In genomic region chr3:14619605-14620004, GRCh38 we compare ENCODE assay signal across 29 cellular contexts. TPM values are rescaled to one million over a fixed set of nuclear protein-coding genes. Genes with fewer than 3 reads are reported as not detected.
DNase-seq lines count a peak whose midpoint lies in the region; ATAC-seq, FAIRE-seq and TF ChIP-seq lines count a peak whose summit lies in the region.
"Had no signal": no experiment of that assay in that cellular context is flagged by ENCODE, and none has a peak within 500 bp of the region (broad histone marks: within the 10 kb centered on the region; RNA-seq: fewer than 3 reads in every experiment).

No MANE protein-coding gene starts in this region.

- no peak for FAIRE-seq in H54 (lab: Jason Lieb, UNC)
- FAIRE-seq: A204.1, D721Med, GM12891, GM18507 had no signal

- POLR2A ChIA-PET in WTC11 (lab: Charles Lee): no interaction called here

- H3K36me3 Mint-ChIP-seq in H9 (ENCODE audit: insufficient read depth in 1 of 3, low read depth in 3 of 3) (no peaks in the 10 kb centered on the region), WTC11 (no peaks in the 10 kb centered on the region), endothelial cell (ENCODE audit: low read depth, unreplicated experiment) (no peaks in the 10 kb centered on the region), neural progenitor cell (no peaks in the 10 kb centered on the region), Calu3 (ENCODE audit: insufficient read depth, unreplicated experiment) (no peaks in the 10 kb centered on the region)
- H3K36me3 Mint-ChIP-seq: CD4-positive, CD25-positive, alpha-beta regulatory T cell; CD8-positive, alpha-beta T cell had no signal

- H3K56ac ChIP-seq in H9 (ENCODE audit: insufficient read length, low read depth, low read length): no peak overlapping the region

- H3F3A ChIP-seq in neural progenitor cell (ENCODE audit: low read depth): peaks cover 19% of the 10 kb centered on the region

- H3K9ac ChIP-seq in H9 (ENCODE audit: extremely low read depth, insufficient read length, low read length) (no peak overlapping the region), neural progenitor cell (no peak overlapping the region)
- H3K9ac ChIP-seq: BLaER1 had no signal

- H3K79me2 ChIP-seq in H9 (ENCODE audit: insufficient read depth, low read length) (no peaks in the 10 kb centered on the region), neural progenitor cell (ENCODE audit: low read depth) (no peaks in the 10 kb centered on the region)

- H3K36me3 ChIP-seq in neural progenitor cell: no peaks in the 10 kb centered on the region
- H3K36me3 ChIP-seq: BLaER1 had no signal

- no peak overlapping the region for H2BK12ac ChIP-seq in H9 (ENCODE audit: insufficient read length, low read depth, low read length)

- CTCF ChIA-PET in WTC11 (lab: Charles Lee): interaction anchor here (1.4 kb wide), 1 partner anchor 416 kb away, joined by 5 read pairs; no protein-coding TSS in a partner anchor
- CTCF ChIA-PET in Calu3 (lab: Charles Lee): no interaction called here

- no peak for TF ChIP-seq CTCF in H9 (conservative IDR thresholded peaks at IDR 0.05)
- no peak for TF ChIP-seq CTCF in WTC11 (IDR thresholded peaks at IDR 0.05)
- no peak for TF ChIP-seq CTCF in endothelial cell (IDR thresholded peaks at IDR 0.05; ENCODE audit: unreplicated experiment)
- no peak for TF ChIP-seq CTCF in neural progenitor cell (IDR thresholded peaks at IDR 0.05)
- TF ChIP-seq CTCF in Calu3 (IDR thresholded peaks at IDR 0.05; ENCODE audit: unreplicated experiment): no peak

- no peaks in the 10 kb centered on the region for H4K20me1 ChIP-seq in H9 (ENCODE audit: control insufficient read depth, insufficient read depth, insufficient read length)
- H4K20me1 ChIP-seq in neural progenitor cell (ENCODE audit: low read depth): peaks cover 4% of the 10 kb centered on the region
- H4K20me1 ChIP-seq: BLaER1 had no signal

- H3K4ac ChIP-seq in H9 (ENCODE audit: low read depth, low read length): no peak overlapping the region

- H4K91ac ChIP-seq in H9 (ENCODE audit: insufficient read length, low read depth, low read length): no peak overlapping the region

- H3K4me1 Mint-ChIP-seq in H9 (peaks cover 23 to 31% of the 10 kb centered on the region in 2 experiments), WTC11 (peaks cover 22% of the 10 kb centered on the region), endothelial cell (ENCODE audit: unreplicated experiment) (peaks cover 51% of the 10 kb centered on the region), neural progenitor cell (peaks cover 84% of the 10 kb centered on the region), Calu3 (ENCODE audit: low read depth, unreplicated experiment) (no peaks in the 10 kb centered on the region)
- H3K4me1 Mint-ChIP-seq: B cell; CD4-positive, CD25-positive, alpha-beta regulatory T cell had no signal

- no peak overlapping the region for H3T11ph ChIP-seq in H9 (ENCODE audit: low read length)

- no peak overlapping the region for H3K4me3 ChIP-seq in neural progenitor cell
- H3K4me3 ChIP-seq: BLaER1, GM23338 had no signal

- no peak overlapping the region for H2BK20ac ChIP-seq in H9 (ENCODE audit: low read depth, low read length, poor library complexity, severe bottlenecking)

- no peak overlapping the region for H2BK15ac ChIP-seq in H9 (ENCODE audit: low read depth, low read length)

- H3K4me2 ChIP-seq in H9 (ENCODE audit: insufficient read depth, insufficient read length, low read length) (no peak overlapping the region), neural progenitor cell (no peak overlapping the region)
- H3K4me2 ChIP-seq: BLaER1, GM23338 had no signal

- H3K9me3 ChIP-seq in H9 (ENCODE audit: control insufficient read depth, low read depth, low read length): no peaks in the 10 kb centered on the region
- no peaks in the 10 kb centered on the region for H3K9me3 ChIP-seq in neural progenitor cell (ENCODE audit: low read depth)
- H3K9me3 ChIP-seq: BLaER1, Caco-2 had no signal

- H3K4me3 Mint-ChIP-seq in H9 (no peak overlapping the region; a peak in 1 of 5 replicates), WTC11 (no peak overlapping the region), endothelial cell (ENCODE audit: unreplicated experiment) (peak overlapping the region; percentile 75), neural progenitor cell (peak overlapping the region; percentile 35), Calu3 (ENCODE audit: low read depth, unreplicated experiment) (no peak overlapping the region)
- H3K4me3 Mint-ChIP-seq: B cell; CD4-positive, CD25-positive, alpha-beta regulatory T cell; CD8-positive, alpha-beta T cell; GM23338; HFFc6 had no signal

- H3K79me1 ChIP-seq in H9 (ENCODE audit: insufficient read depth, low read depth, low read length, poor library complexity, severe bottlenecking): no peaks in the 10 kb centered on the region

- H4K8ac ChIP-seq in H9 (replicated peaks; ENCODE audit: insufficient read length, low read depth, low read length): no peak overlapping the region

- H3K23ac ChIP-seq in H9 (ENCODE audit: insufficient read length, low read depth, low read length): no peak overlapping the region

- H3K27ac Mint-ChIP-seq in H9: peak overlapping the region in 2 of 3 experiments; percentile 24 to 76; a peak in 1 of 7 replicates
- peak overlapping the region; percentile 65; the same call in 1 of the 2 replicates for H3K27ac Mint-ChIP-seq in WTC11
- peak overlapping the region; percentile 99 for H3K27ac Mint-ChIP-seq in endothelial cell (ENCODE audit: unreplicated experiment)
- H3K27ac Mint-ChIP-seq in neural progenitor cell: peak overlapping the region; percentile 100
- no peak overlapping the region for H3K27ac Mint-ChIP-seq in Calu3 (ENCODE audit: unreplicated experiment)
- H3K27ac Mint-ChIP-seq: B cell; CD4-positive, CD25-positive, alpha-beta regulatory T cell; CD8-positive, alpha-beta T cell; GM23338; HFFc6 had no signal

- intact Hi-C loops in Calu3 (cut with micrococcal nuclease; ENCODE audit: unreplicated experiment): no loop called here

- no peaks in the 10 kb centered on the region; the same call in 1 of the 2 replicates for H3K4me1 ChIP-seq in H9 (ENCODE audit: insufficient read depth, low read length)
- H3K4me1 ChIP-seq in neural progenitor cell: peaks cover 28% of the 10 kb centered on the region

- H2BK120ac ChIP-seq in H9 (ENCODE audit: low read depth, low read length, poor library complexity, severe bottlenecking): no peak overlapping the region

- H3K27me3 Mint-ChIP-seq in H9 (ENCODE audit: low read depth) (peaks cover 5% of the 10 kb centered on the region), WTC11 (ENCODE audit: low read depth) (peaks cover 2% of the 10 kb centered on the region), endothelial cell (ENCODE audit: unreplicated experiment) (peaks cover 6% of the 10 kb centered on the region), neural progenitor cell (ENCODE audit: insufficient read depth, low read depth) (peaks cover 14% of the 10 kb centered on the region), Calu3 (ENCODE audit: unreplicated experiment) (peaks cover 65% of the 10 kb centered on the region)

- no peaks in the 10 kb centered on the region for H3K23me2 ChIP-seq in H9 (ENCODE audit: insufficient read length, low read depth, low read length, poor library complexity, severe bottlenecking)

- no CpG with 5 or more reads among the region's 2 CpGs for WGBS in H9 (ENCODE audit: extremely low coverage, insufficient read length, low lambda C conversion rate)

- H3K27me3 ChIP-seq in H9 (ENCODE audit: insufficient read depth, low read length): no peaks in the 10 kb centered on the region
- H3K27me3 ChIP-seq in neural progenitor cell: no peaks in the 10 kb centered on the region
- H3K27me3 ChIP-seq: BLaER1 had no signal

- ATAC-seq in WTC11: no peak
- ATAC-seq: CD8-positive, alpha-beta T cell; GM23338; HCT116 had no signal

- H3K27ac ChIP-seq in H9 (ENCODE audit: insufficient read length, low read depth, low read length) (no peak overlapping the region), neural progenitor cell (no peak overlapping the region)
- H3K27ac ChIP-seq: 22Rv1, BLaER1, C4-2B had no signal

- H3K9me3 Mint-ChIP-seq in H9 (no peaks in the 10 kb centered on the region), WTC11 (no peaks in the 10 kb centered on the region), endothelial cell (ENCODE audit: unreplicated experiment) (no peaks in the 10 kb centered on the region), neural progenitor cell (no peaks in the 10 kb centered on the region), Calu3 (ENCODE audit: low read depth, unreplicated experiment) (peaks cover 3% of the 10 kb centered on the region)
- H3K9me3 Mint-ChIP-seq: CD8-positive, alpha-beta T cell; GM23338; HFFc6 had no signal

- H4K5ac ChIP-seq in H9 (ENCODE audit: insufficient read length, low read depth, low read length): no peak overlapping the region

- H3K14ac ChIP-seq in H9 (ENCODE audit: insufficient read depth, low read length): no peak overlapping the region

- H2AK5ac ChIP-seq in H9 (ENCODE audit: insufficient read length, low read length): no peak overlapping the region

- BruUV-seq in Calu3 (replicated peaks; lab: Mats Ljungman, UMichigan): no TSS peak

- H3K18ac ChIP-seq in H9 (ENCODE audit: insufficient read length, low read depth, low read length): no peak overlapping the region

- H2AFZ ChIP-seq in H9 (ENCODE audit: low read length) (no peak overlapping the region), neural progenitor cell (replicated peaks) (no peak overlapping the region)
- H2AFZ ChIP-seq: GM23338 had no signal

- DNase-seq in H9 (no peak), WTC11 (ENCODE audit: low spot score) (no peak), endothelial cell (ENCODE audit: low spot score) (no peak), neural progenitor cell (ENCODE audit: low spot score) (no peak), NCI-H146 treated with DMSO at 0.1 percent for 48 hours (lab: John Stamatoyannopoulos, UW; ENCODE audit: unreplicated experiment) (no peak), H54 (ENCODE audit: insufficient read length, low spot score) (no peak), Calu3 (no peak)
- no peak for DNase-seq in stimulated activated CD4-positive, alpha-beta T cell treated with anti-CD3 and anti-CD28 coated beads, Interleukin-2, amount 100 ng/mL, for 48 hours
- DNase-seq: Caco-2; CD4-positive, CD25-positive, alpha-beta regulatory T cell; CD8-positive, alpha-beta T cell; DMS 273 treated with DMSO at 0.1 percent for 48 hours; DMS53; DMS79 treated with DMSO at 0.1 percent for 48 hours; GF-D8; H7; HFFc6 had no signal

- H2BK5ac ChIP-seq in H9 (ENCODE audit: insufficient read length, low read length): no peak overlapping the region

- no peak for TF ChIP-seq POLR2A in H54 (IDR thresholded peaks at IDR 0.05; ENCODE audit: low read depth, low read length)

TF ChIP-seq in WTC11, 78 proteins besides CTCF, POLR2A, EP300 and RAD21 (continues in another document):
- no peak for TF ChIP-seq PRRX2 (CRISPR knock-in tag; IDR thresholded peaks at IDR 0.05)

RNA-seq across cellular contexts. Expression of gene CCDC174, which starts 32.0 kb away (rescaled TPM):
- 11.5 and 15.2 TPM in 2 replicates for total RNA-seq in H9 (2021)
- 11.3 to 16.0 TPM (median 13.8 TPM) in 3 replicates for total RNA-seq in WTC11 (2021)
- 22.9 TPM for total RNA-seq in endothelial cell (ENCODE audit: unreplicated experiment)
- 13.0 and 15.6 TPM in 2 replicates for total RNA-seq in neural progenitor cell (ENCODE audit: low replicate concordance)
- 17.9 and 21.1 TPM in 2 replicates for total RNA-seq in Calu3 (2022)

RNA-seq across cellular contexts. Expression of gene C3orf20, which starts 55.3 kb away (rescaled TPM):
- not detected in 2 replicates for total RNA-seq in H9 (2021)
- not detected in 3 replicates for total RNA-seq in WTC11 (2021)
- total RNA-seq in endothelial cell (ENCODE audit: unreplicated experiment): 0.13 TPM
- not detected in 2 replicates for total RNA-seq in neural progenitor cell (ENCODE audit: low replicate concordance)
- 0.28 and 0.39 TPM in 2 replicates for total RNA-seq in Calu3 (2022)
- total RNA-seq: Daoy, G401, GM23338, HFFc6 had no signal

Comparison
In these comparisons a context has a peak if more than half of its experiments do, and no peak if none do; other contexts are left out.
1. H3K4me3 Mint-ChIP-seq: peak in endothelial cell (single experiment) and neural progenitor cell (single experiment); none in H9 (0 of 2), WTC11 (single experiment) and Calu3 (single experiment).